In the genomic region with DNA sequence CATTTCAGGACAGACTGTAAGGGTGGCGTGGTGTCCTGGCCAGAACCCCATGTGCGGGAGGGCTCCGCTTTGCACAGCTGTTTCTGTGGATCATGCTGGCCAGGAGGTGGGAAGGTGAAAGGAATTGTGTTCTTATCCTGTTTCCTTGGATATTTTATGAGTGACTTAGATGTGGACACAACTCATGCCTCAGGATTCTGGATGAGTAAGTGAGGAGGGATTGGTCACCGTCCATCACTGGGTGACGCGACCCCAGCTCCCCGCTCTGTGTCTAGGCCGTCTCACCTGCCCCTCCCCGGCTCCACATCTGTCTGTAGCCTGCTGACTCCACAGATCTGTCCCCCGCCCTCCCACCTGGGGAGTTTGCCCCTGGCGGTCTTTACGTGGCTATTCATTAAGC, we compare ENCODE assay signal across 14 cellular contexts. TPM values are rescaled to one million over a fixed set of nuclear protein-coding genes. Genes with fewer than 3 reads are reported as not detected.
DNase-seq lines count a peak whose midpoint lies in the region; ATAC-seq and TF ChIP-seq lines count a peak whose summit lies in the region.
"Had no signal": no experiment of that assay in that cellular context is flagged by ENCODE, and none has a peak within 500 bp of the region (broad histone marks: within the 10 kb centered on the region; RNA-seq: fewer than 3 reads in every experiment).

No MANE protein-coding gene starts in this region.

- TF ChIP-seq CTCF in astrocyte of the spinal cord (IDR thresholded peaks at IDR 0.05; ENCODE audit: low read depth, low read length): no peak

- no peak for ATAC-seq in CD4-positive, CD25-positive, alpha-beta regulatory T cell (ENCODE audit: low read depth in 2 of 2)
- no peak for ATAC-seq in GM18517 (IDR thresholded peaks at IDR 0.05; ENCODE audit: unreplicated experiment)

- H3K27ac ChIP-seq in CD4-positive, CD25-positive, alpha-beta regulatory T cell (ENCODE audit: insufficient read depth, low read length, poor library complexity, severe bottlenecking): no peak overlapping the region
- H3K27ac ChIP-seq in mesodermal cell (ENCODE audit: low read depth, low read length, severe bottlenecking): peak overlapping the region; percentile 36
- H3K27ac ChIP-seq: tibial nerve had no signal

- H3K36me3 Mint-ChIP-seq in CD4-positive, CD25-positive, alpha-beta regulatory T cell: peaks cover 30% of the 10 kb centered on the region
- peaks cover 67% of the 10 kb centered on the region for H3K36me3 Mint-ChIP-seq in activated CD4-positive, alpha-beta memory T cell treated with anti-CD3 and anti-CD28 coated beads, Interleukin-2, amount 10 ng/mL, durations not matched to agents 7 days and 5 days (ENCODE audit: low read depth)

- H3K27ac Mint-ChIP-seq in CD4-positive, CD25-positive, alpha-beta regulatory T cell: peak overlapping the region in 2 of 3 donors; percentile 39 to 73
- no peak overlapping the region for H3K27ac Mint-ChIP-seq in activated CD4-positive, alpha-beta memory T cell treated with anti-CD3 and anti-CD28 coated beads, Interleukin-2, amount 10 ng/mL, durations not matched to agents 7 days and 5 days

- peaks cover 29% of the 10 kb centered on the region for H3K36me3 ChIP-seq in CD4-positive, CD25-positive, alpha-beta regulatory T cell (ENCODE audit: control insufficient read depth, insufficient read depth, low read length)
- no peaks in the 10 kb centered on the region for H3K36me3 ChIP-seq in mesodermal cell (ENCODE audit: control insufficient read depth, insufficient read depth, low read length)
- H3K36me3 ChIP-seq: tibial nerve had no signal

- in situ Hi-C loops in astrocyte of the spinal cord (cut with HindIII; ENCODE audit: low sequenced_read_pairs): no loop called here

- H3K27me3 Mint-ChIP-seq in CD4-positive, CD25-positive, alpha-beta regulatory T cell: peaks cover 4% of the 10 kb centered on the region
- H3K27me3 Mint-ChIP-seq in activated CD4-positive, alpha-beta memory T cell treated with anti-CD3 and anti-CD28 coated beads, Interleukin-2, amount 10 ng/mL, durations not matched to agents 7 days and 5 days: no peaks in the 10 kb centered on the region

- DNase-seq in CD4-positive, CD25-positive, alpha-beta regulatory T cell: no peak
- DNase-seq in LoVo (ENCODE audit: low spot score) (peak; percentile 22), astrocyte of the spinal cord (ENCODE audit: low read depth, low spot score) (peak; percentile 82), SHP77 treated with DMSO at 0.1 percent for 48 hours (lab: John Stamatoyannopoulos, UW) (no peak)
- no peak for DNase-seq in NK-92 treated with Interleukin-12 subunit alpha and Interleukin-12 subunit beta, amount 100 ng/mL, for 24 hours (lab: John Stamatoyannopoulos, UW)
- DNase-seq in activated CD4-positive, alpha-beta memory T cell treated with anti-CD3 and anti-CD28 coated beads, Interleukin-2, amount 10 ng/mL, durations not matched to agents 7 days and 5 days: no peak
- DNase-seq: amygdala; DMS 273 treated with DMSO at 0.1 percent for 48 hours; head of caudate nucleus; KG1; stimulated activated CD4-positive, alpha-beta T cell treated with anti-CD3 and anti-CD28 coated beads, Interleukin-4, amount 100 ng/mL, for 24 hours had no signal

- no peak overlapping the region for H3K4me3 ChIP-seq in CD4-positive, CD25-positive, alpha-beta regulatory T cell (ENCODE audit: low read depth, low read length)
- H3K4me3 ChIP-seq in astrocyte of the spinal cord (ENCODE audit: low read depth, low read length) (no peak overlapping the region), mesodermal cell (ENCODE audit: extremely low read depth, insufficient read depth, low read length, poor library complexity, severe bottlenecking) (no peak overlapping the region)
- H3K4me3 ChIP-seq: tibial nerve had no signal

- CTCF ChIA-PET in activated CD4-positive, alpha-beta memory T cell treated with anti-CD3 and anti-CD28 coated beads, Interleukin-2, amount 10 ng/mL, durations not matched to agents 7 days and 5 days (lab: Charles Lee): no interaction called here

- H3K4me1 Mint-ChIP-seq in CD4-positive, CD25-positive, alpha-beta regulatory T cell: peaks cover 12 to 69% (median 48%) of the 10 kb centered on the region in 4 donors
- H3K4me1 Mint-ChIP-seq in activated CD4-positive, alpha-beta memory T cell treated with anti-CD3 and anti-CD28 coated beads, Interleukin-2, amount 10 ng/mL, durations not matched to agents 7 days and 5 days: peaks cover 57% of the 10 kb centered on the region

- no peaks in the 10 kb centered on the region for H3K9me3 ChIP-seq in CD4-positive, CD25-positive, alpha-beta regulatory T cell (ENCODE audit: control insufficient read depth in 2 of 2, low read length in 2 of 2)
- peaks cover 6% of the 10 kb centered on the region for H3K9me3 ChIP-seq in mesodermal cell (ENCODE audit: control insufficient read depth, low read length)
- H3K9me3 ChIP-seq: tibial nerve had no signal

- H3K4me1 ChIP-seq in CD4-positive, CD25-positive, alpha-beta regulatory T cell (ENCODE audit: control insufficient read depth, insufficient read depth, low read length, poor library complexity, severe bottlenecking): peaks cover 31% of the 10 kb centered on the region
- peaks cover 21% of the 10 kb centered on the region for H3K4me1 ChIP-seq in mesodermal cell (ENCODE audit: control insufficient read depth, insufficient read depth, low read length, poor library complexity, severe bottlenecking)
- H3K4me1 ChIP-seq: tibial nerve had no signal

- H3K27me3 ChIP-seq in CD4-positive, CD25-positive, alpha-beta regulatory T cell (ENCODE audit: control insufficient read depth, insufficient read depth, low read length): no peaks in the 10 kb centered on the region
- H3K27me3 ChIP-seq: tibial nerve had no signal

- POLR2A ChIA-PET in activated CD4-positive, alpha-beta memory T cell treated with anti-CD3 and anti-CD28 coated beads, Interleukin-2, amount 10 ng/mL, durations not matched to agents 7 days and 5 days (lab: Charles Lee): no interaction called here

- peaks cover 0 to 3% (median 0%) of the 10 kb centered on the region in 7 donors for H3K9me3 Mint-ChIP-seq in CD4-positive, CD25-positive, alpha-beta regulatory T cell
- H3K9me3 Mint-ChIP-seq in activated CD4-positive, alpha-beta memory T cell treated with anti-CD3 and anti-CD28 coated beads, Interleukin-2, amount 10 ng/mL, durations not matched to agents 7 days and 5 days: peaks cover 10% of the 10 kb centered on the region

- WGBS in mesodermal cell (ENCODE audit: insufficient coverage in 2 of 2), 2 experiments: 74 to 78% methylated on average over 6 to 12 of the region's 12 CpGs

- peak overlapping the region in 3 of 4 donors; percentile 15 to 61 (median 38) for H3K4me3 Mint-ChIP-seq in CD4-positive, CD25-positive, alpha-beta regulatory T cell
- H3K4me3 Mint-ChIP-seq in activated CD4-positive, alpha-beta memory T cell treated with anti-CD3 and anti-CD28 coated beads, Interleukin-2, amount 10 ng/mL, durations not matched to agents 7 days and 5 days: no peak overlapping the region

RNA-seq across cellular contexts. Expression of gene PIK3CD, which starts 48.8 kb away (rescaled TPM):
- total RNA-seq in CD4-positive, CD25-positive, alpha-beta regulatory T cell: 187 TPM
- 10 to 100 TPM; 47.3 to 63.2 (median 52.5) TPM for polyA plus RNA-seq in CD4-positive, CD25-positive, alpha-beta regulatory T cell
- polyA plus RNA-seq in mesodermal cell (2013, experiment 1 of 2): 13.2 TPM
- 8.9 TPM for polyA plus RNA-seq in mesodermal cell (2013, experiment 2 of 2)
- 100 to 1,000 TPM; 211 to 214 TPM for total RNA-seq in activated CD4-positive, alpha-beta memory T cell treated with anti-CD3 and anti-CD28 coated beads, Interleukin-2, amount 10 ng/mL, durations not matched to agents 7 days and 5 days

Comparison
In these comparisons a context has a peak if more than half of its experiments do, and no peak if none do; other contexts are left out.
1. DNase-seq: peak in LoVo (single experiment) and astrocyte of the spinal cord (single experiment); none in CD4-positive, CD25-positive, alpha-beta regulatory T cell (0 of 3), SHP77 treated with DMSO at 0.1 percent for 48 hours (single experiment), NK-92 treated with Interleukin-12 subunit alpha and Interleukin-12 subunit beta, amount 100 ng/mL, for 24 hours (single experiment) and activated CD4-positive, alpha-beta memory T cell treated with anti-CD3 and anti-CD28 coated beads, Interleukin-2, amount 10 ng/mL, durations not matched to agents 7 days and 5 days (single experiment).